1 cellular context compared by ENCODE assay signal in the genomic region with DNA sequence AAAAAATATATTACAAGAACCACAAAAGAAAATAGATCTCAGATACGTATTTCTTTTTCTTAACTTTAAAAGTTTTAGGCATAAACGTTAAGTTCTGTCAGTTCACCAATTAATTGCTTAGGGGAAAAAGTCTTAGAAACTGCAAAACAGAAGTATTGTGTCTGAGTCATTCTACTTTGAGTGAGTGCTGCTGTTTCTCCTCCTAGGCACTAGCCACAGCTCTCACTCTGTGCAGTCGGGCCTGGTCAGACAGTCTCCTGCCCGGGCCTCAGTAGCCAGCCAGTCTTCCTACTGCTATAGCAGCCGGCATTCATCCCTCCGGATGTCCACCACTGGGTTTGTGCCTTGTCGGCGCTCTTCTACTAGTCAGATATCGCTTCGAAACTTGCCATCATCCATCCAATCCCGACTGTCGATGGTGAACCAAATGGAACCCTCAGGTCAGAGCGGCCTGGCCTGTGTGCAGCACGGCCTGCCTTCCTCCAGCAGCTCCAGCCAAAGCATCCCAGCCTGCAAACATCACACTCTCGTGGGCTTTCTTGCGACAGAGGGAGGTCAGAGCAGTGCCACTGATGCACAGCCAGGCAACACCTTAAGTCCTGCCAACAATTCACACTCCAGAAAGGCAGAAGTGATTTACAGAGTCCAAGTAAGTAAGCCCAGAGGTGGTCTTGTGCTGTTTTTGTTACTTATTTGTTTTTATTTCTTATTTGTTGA.
TF ChIP-seq lines count a peak whose summit lies in the region.

No MANE protein-coding gene starts in this region.

TF ChIP-seq in SK-N-SH treated with all-trans-retinoic acid at 6 μM for 48 hours, 23 proteins besides CTCF, POLR2A, EP300 and RAD21 (continued from another document):
- TF ChIP-seq, protein P1, sequence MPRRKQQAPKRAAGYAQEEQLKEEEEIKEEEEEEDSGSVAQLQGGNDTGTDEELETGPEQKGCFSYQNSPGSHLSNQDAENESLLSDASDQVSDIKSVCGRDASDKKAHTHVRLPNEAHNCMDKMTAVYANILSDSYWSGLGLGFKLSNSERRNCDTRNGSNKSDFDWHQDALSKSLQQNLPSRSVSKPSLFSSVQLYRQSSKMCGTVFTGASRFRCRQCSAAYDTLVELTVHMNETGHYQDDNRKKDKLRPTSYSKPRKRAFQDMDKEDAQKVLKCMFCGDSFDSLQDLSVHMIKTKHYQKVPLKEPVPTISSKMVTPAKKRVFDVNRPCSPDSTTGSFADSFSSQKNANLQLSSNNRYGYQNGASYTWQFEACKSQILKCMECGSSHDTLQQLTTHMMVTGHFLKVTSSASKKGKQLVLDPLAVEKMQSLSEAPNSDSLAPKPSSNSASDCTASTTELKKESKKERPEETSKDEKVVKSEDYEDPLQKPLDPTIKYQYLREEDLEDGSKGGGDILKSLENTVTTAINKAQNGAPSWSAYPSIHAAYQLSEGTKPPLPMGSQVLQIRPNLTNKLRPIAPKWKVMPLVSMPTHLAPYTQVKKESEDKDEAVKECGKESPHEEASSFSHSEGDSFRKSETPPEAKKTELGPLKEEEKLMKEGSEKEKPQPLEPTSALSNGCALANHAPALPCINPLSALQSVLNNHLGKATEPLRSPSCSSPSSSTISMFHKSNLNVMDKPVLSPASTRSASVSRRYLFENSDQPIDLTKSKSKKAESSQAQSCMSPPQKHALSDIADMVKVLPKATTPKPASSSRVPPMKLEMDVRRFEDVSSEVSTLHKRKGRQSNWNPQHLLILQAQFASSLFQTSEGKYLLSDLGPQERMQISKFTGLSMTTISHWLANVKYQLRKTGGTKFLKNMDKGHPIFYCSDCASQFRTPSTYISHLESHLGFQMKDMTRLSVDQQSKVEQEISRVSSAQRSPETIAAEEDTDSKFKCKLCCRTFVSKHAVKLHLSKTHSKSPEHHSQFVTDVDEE (CRISPR knock-in tag; IDR thresholded peaks at IDR 0.05), result no peak
- TF ChIP-seq CSDC2 (CRISPR knock-in tag; IDR thresholded peaks at IDR 0.05) (no peak), ZFP30 (CRISPR knock-in tag; IDR thresholded peaks at IDR 0.05) (no peak)
